1 cellular context compared by ENCODE assay signal in the genomic region with DNA sequence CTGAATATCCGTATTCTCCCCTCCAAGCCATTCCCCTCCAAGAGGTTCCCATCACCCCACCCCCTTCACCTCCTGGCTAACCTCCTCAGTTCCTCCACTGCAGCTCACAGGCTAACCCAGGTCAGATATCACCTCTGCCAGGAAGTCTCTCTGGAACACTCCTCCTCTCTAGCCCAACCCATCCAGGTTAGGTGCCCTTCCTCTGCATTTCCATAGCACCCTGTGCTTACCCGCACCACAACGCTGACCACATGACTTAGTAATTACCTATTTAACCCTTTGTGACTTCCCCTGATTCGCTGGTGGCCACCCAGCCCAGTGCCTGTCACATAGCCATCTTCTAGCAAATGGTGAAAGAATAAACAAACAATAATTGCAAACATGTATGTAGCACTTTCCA.
TF ChIP-seq lines count a peak whose summit lies in the region.

No MANE protein-coding gene starts in this region.

TF ChIP-seq in GM23338, 12 proteins besides CTCF, POLR2A, EP300 and RAD21 (continued from another document):
- no peak for TF ChIP-seq POLR2AphosphoS5 (IDR thresholded peaks at IDR 0.05; ENCODE audit: low read depth)
- no peak for TF ChIP-seq EZH2phosphoT487 (IDR thresholded peaks at IDR 0.05; ENCODE audit: unreplicated experiment)
